In genomic region chr1:214404154-214404553, GRCh38 we compare ENCODE assay signal across 8 cellular contexts.
DNase-seq lines count a peak whose midpoint lies in the region; ATAC-seq, FAIRE-seq and TF ChIP-seq lines count a peak whose summit lies in the region.

No MANE protein-coding gene starts in this region.

- no peak overlapping the region for H3K4me3 ChIP-seq in RWPE2 (ENCODE audit: severe bottlenecking)

- TF ChIP-seq POLR2A in H54 (IDR thresholded peaks at IDR 0.05; ENCODE audit: low read depth, low read length), result no peak

- peak overlapping the region; percentile 95 for H3K27ac ChIP-seq in RWPE2 (ENCODE audit: poor library complexity, severe bottlenecking)
- peak overlapping the region; percentile 88 for H3K27ac ChIP-seq in foreskin keratinocyte

- ATAC-seq in GM18861 (IDR thresholded peaks at IDR 0.05; ENCODE audit: unreplicated experiment) (peak; percentile 88), HG02981 (IDR thresholded peaks at IDR 0.05; ENCODE audit: unreplicated experiment) (peak; percentile 86), RWPE2 (ENCODE audit: low read depth) (peak; percentile 30), foreskin keratinocyte (peak; percentile 17)

- DNase-seq in RWPE2 (ENCODE audit: low spot score) (no peak), foreskin keratinocyte (peak; percentile 70 to 87), H54 (ENCODE audit: insufficient read length, low spot score) (no peak), DMS 273 (lab: John Stamatoyannopoulos, UW; ENCODE audit: unreplicated experiment) (no peak), DMS53 treated with DMSO at 0.1 percent for 48 hours (lab: John Stamatoyannopoulos, UW; ENCODE audit: unreplicated experiment) (no peak)
- no peak for DNase-seq in NK-92 treated with Interleukin-12 subunit alpha and Interleukin-12 subunit beta, amount 100 ng/mL, for 24 hours (lab: John Stamatoyannopoulos, UW)

- H3K4me1 ChIP-seq in RWPE2 (ENCODE audit: insufficient read depth, poor library complexity, severe bottlenecking) (peaks cover 32% of the 10 kb centered on the region), foreskin keratinocyte (peaks cover 29% of the 10 kb centered on the region)

- TF ChIP-seq CTCF in RWPE2 (IDR thresholded peaks at IDR 0.05; ENCODE audit: poor library complexity, severe bottlenecking), result no peak
- no peak for TF ChIP-seq CTCF in foreskin keratinocyte (conservative IDR thresholded peaks at IDR 0.05)

- peaks cover 23% of the 10 kb centered on the region for H3K36me3 ChIP-seq in RWPE2 (ENCODE audit: low read depth)

- FAIRE-seq in H54 (lab: Jason Lieb, UNC), result no peak

- H3K27me3 ChIP-seq in RWPE2 (ENCODE audit: insufficient read depth, poor library complexity, severe bottlenecking) (no peaks in the 10 kb centered on the region), foreskin keratinocyte (no peaks in the 10 kb centered on the region)

- no peaks in the 10 kb centered on the region for H3K9me3 ChIP-seq in RWPE2 (ENCODE audit: severe bottlenecking)

Comparison
In these comparisons a context has a peak if more than half of its experiments do, and no peak if none do; other contexts are left out.
1. ATAC-seq: peak in every context shown above with its lines; median percentile 88 in GM18861; 86 in HG02981; 30 in RWPE2; 17 in foreskin keratinocyte.
2. DNase-seq: peak in foreskin keratinocyte (2 of 2); none in RWPE2 (single experiment), H54 (single experiment), DMS 273 (single experiment), DMS53 treated with DMSO at 0.1 percent for 48 hours (single experiment) and NK-92 treated with Interleukin-12 subunit alpha and Interleukin-12 subunit beta, amount 100 ng/mL, for 24 hours (single experiment).